Comparison of ENCODE assay signal across 10 cellular contexts in the genomic region with DNA sequence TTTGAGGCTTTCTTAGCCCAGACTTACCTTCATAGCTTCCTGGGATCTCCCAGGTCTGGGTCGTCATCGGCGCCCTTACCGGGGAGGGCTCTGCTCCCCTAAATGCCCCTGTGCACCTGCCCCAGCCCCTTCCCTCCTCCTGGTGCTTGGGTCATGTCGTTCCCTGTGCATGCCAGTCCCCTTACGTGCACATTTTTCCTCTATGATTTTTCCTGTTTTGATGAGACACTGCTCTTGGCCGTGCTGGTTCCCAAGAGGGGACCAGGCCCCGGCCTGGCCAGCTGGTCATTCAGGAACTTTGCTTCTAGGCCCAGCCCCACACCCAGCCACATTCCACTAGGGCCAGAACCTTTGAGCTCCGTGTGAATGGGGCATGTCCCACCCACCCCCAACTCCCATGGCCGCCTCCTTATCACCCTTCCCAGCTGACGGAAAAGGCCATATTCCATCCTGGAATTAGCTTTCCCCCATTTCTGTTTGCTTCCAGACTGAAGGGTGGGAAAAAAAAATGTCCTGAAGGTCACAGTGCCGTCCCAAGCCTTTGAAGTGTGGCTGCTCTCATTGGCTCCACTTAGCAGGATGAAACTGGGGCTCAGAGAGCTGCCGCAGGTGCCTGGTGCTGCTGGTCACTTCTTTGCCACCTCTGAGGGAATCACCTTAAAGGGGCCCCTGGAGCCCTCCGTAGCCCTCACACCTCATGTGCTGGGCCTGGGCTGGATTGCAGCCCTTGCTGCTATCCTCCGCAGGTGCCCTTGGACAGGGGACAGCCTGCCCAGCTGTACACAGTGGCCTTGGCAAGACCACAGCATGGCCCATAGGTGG. TPM values are rescaled to one million over a fixed set of nuclear protein-coding genes. Genes with fewer than 3 reads are reported as not detected.
DNase-seq lines count a peak whose midpoint lies in the region; ATAC-seq and TF ChIP-seq lines count a peak whose summit lies in the region.
"Had no signal": no experiment of that assay in that cellular context is flagged by ENCODE, and none has a peak within 500 bp of the region (broad histone marks: within the 10 kb centered on the region; RNA-seq: fewer than 3 reads in every experiment).

No MANE protein-coding gene starts in this region.

- H3K4me3 Mint-ChIP-seq in HFFc6: peak overlapping the region; percentile 68
- H3K4me3 Mint-ChIP-seq: memory B cell had no signal

- H3K9ac ChIP-seq in stomach smooth muscle (ENCODE audit: low read length in 2 of 2): peak overlapping the region; percentile 1 to 42

- no peaks in the 10 kb centered on the region for H3K27me3 ChIP-seq in left lung
- H3K27me3 ChIP-seq in stomach smooth muscle (ENCODE audit: control insufficient read depth in 1 of 2, insufficient read depth in 2 of 2, low read length in 2 of 2): no peaks in the 10 kb centered on the region

- no peaks in the 10 kb centered on the region; the same call in 1 of the 2 replicates for H3K27me3 Mint-ChIP-seq in HFFc6 (ENCODE audit: insufficient read depth)
- H3K27me3 Mint-ChIP-seq: memory B cell had no signal

- H3K9me3 Mint-ChIP-seq in HFFc6: no peaks in the 10 kb centered on the region
- H3K9me3 Mint-ChIP-seq: memory B cell had no signal

- H3K9me3 ChIP-seq in left lung (no peaks in the 10 kb centered on the region), stomach smooth muscle (ENCODE audit: control insufficient read depth in 2 of 2, low read length in 2 of 2) (no peaks in the 10 kb centered on the region)

- peak overlapping the region; percentile 97 for H3K27ac Mint-ChIP-seq in HFFc6

- H3K36me3 ChIP-seq in left lung (peaks cover 0 to 7% of the 10 kb centered on the region in 2 donors), stomach smooth muscle (ENCODE audit: control insufficient read depth in 2 of 2, insufficient read depth in 2 of 2, low read length in 2 of 2) (no peaks in the 10 kb centered on the region)

- TF ChIP-seq CTCF in HFFc6 (IDR thresholded peaks at IDR 0.05): no peak
- TF ChIP-seq CTCF in left lung (IDR thresholded peaks at IDR 0.05): no peak

- H3K4me1 ChIP-seq in left lung: peaks cover 44 to 86% of the 10 kb centered on the region in 2 donors
- H3K4me1 ChIP-seq in stomach smooth muscle (ENCODE audit: control insufficient read depth, insufficient read depth, low read length): peaks cover 77% of the 10 kb centered on the region

- peaks cover 33% of the 10 kb centered on the region for H3K36me3 Mint-ChIP-seq in HFFc6 (ENCODE audit: low read depth)

- DNase-seq in HFFc6 (peak; percentile 72), caudate nucleus (lab: John Stamatoyannopoulos, UW) (no peak), left lung (no peak), NCI-H345 (lab: John Stamatoyannopoulos, UW) (no peak), AML-193 (lab: John Stamatoyannopoulos, UW) (no peak), DMS114 treated with DMSO at 0.1 percent for 48 hours (lab: John Stamatoyannopoulos, UW; ENCODE audit: unreplicated experiment) (no peak), NCI-H187 treated with DMSO at 0.1 percent for 48 hours (lab: John Stamatoyannopoulos, UW) (no peak)

- H3K4me1 Mint-ChIP-seq in HFFc6 (ENCODE audit: low read depth): peaks cover 82% of the 10 kb centered on the region

- peak overlapping the region; percentile 50 for H3K27ac ChIP-seq in caudate nucleus (ENCODE audit: low read depth, low read length)
- peak overlapping the region; percentile 78 to 81 for H3K27ac ChIP-seq in left lung
- H3K27ac ChIP-seq in stomach smooth muscle (ENCODE audit: low read length): peak overlapping the region; percentile 90

- peak; percentile 24 for ATAC-seq in left lung
- ATAC-seq: GM12878 had no signal

- H3K4me3 ChIP-seq in left lung: no peak overlapping the region
- H3K4me3 ChIP-seq in stomach smooth muscle (ENCODE audit: low read length in 2 of 2): peak overlapping the region in 1 of 2 donors; percentile 22
- H3K4me3 ChIP-seq: GM12878 had no signal

- intact Hi-C loops in left lung (cut with DNase I): no loop called here

RNA-seq across cellular contexts. Expression of a gene that starts 25.1 kb away (rescaled TPM):
- total RNA-seq in HFFc6 (2021; fragmentation: NEBNext Ultra II Directional; extraction: Animal tissue kit (Norgen Biotek cat#: 25700)): 100 to 1,000 TPM; 240 to 276 (median 258) TPM
- total RNA-seq in left lung: 100 to 1,000 TPM; 165 to 229 TPM
